ENCODE assay signal across 2 cellular contexts in genomic region chr1:15899266-15899665, GRCh38.
TF ChIP-seq lines count a peak whose summit lies in the region.

No MANE protein-coding gene starts in this region.

TF ChIP-seq in GM23338, 12 proteins besides CTCF, POLR2A, EP300 and RAD21:
- no peak for TF ChIP-seq ETS1 (IDR thresholded peaks at IDR 0.05)
- no peak for TF ChIP-seq EZH2 (IDR thresholded peaks at IDR 0.05; ENCODE audit: low read depth, unreplicated experiment)
- TF ChIP-seq JUNB (IDR thresholded peaks at IDR 0.05; ENCODE audit: unreplicated experiment), result no peak
- no peak for TF ChIP-seq STAT1 (IDR thresholded peaks at IDR 0.05; ENCODE audit: unreplicated experiment)
- TF ChIP-seq EZH2phosphoT487 (IDR thresholded peaks at IDR 0.05; ENCODE audit: unreplicated experiment), result no peak
- TF ChIP-seq NANOG (IDR thresholded peaks at IDR 0.05; ENCODE audit: borderline replicate concordance), result no peak
- no peak for TF ChIP-seq POLR2AphosphoS5 (IDR thresholded peaks at IDR 0.05; ENCODE audit: low read depth)
- TF ChIP-seq REST (IDR thresholded peaks at IDR 0.05; ENCODE audit: unreplicated experiment), result no peak
- TF ChIP-seq ZNF331 (CRISPR knock-in tag; IDR thresholded peaks at IDR 0.05; ENCODE audit: low read depth), result no peak
- no peak for TF ChIP-seq ZNF114 (CRISPR knock-in tag; IDR thresholded peaks at IDR 0.05)
- no peak for TF ChIP-seq ZNF462 (CRISPR knock-in tag; IDR thresholded peaks at IDR 0.05)
- TF ChIP-seq CREB1 (CRISPR knock-in tag; IDR thresholded peaks at IDR 0.05; ENCODE audit: low read depth), result no peak

TF ChIP-seq in K562, 482 proteins besides CTCF, POLR2A, EP300 and RAD21:
- TF ChIP-seq KAT7 (CRISPR knock-in tag; IDR thresholded peaks at IDR 0.05; ENCODE audit: borderline replicate concordance), result no peak
- no peak for TF ChIP-seq E2F4 (CRISPR knock-in tag; IDR thresholded peaks at IDR 0.05; ENCODE audit: low read depth)
- TF ChIP-seq ZNF253 (CRISPR knock-in tag; conservative IDR thresholded peaks at IDR 0.05), result no peak
- no peak for TF ChIP-seq ZFP36 (IDR thresholded peaks at IDR 0.05; ENCODE audit: low read depth, low read length, partially characterized antibody)
- TF ChIP-seq CUX1 (CRISPR knock-in tag; IDR thresholded peaks at IDR 0.05), result no peak
- TF ChIP-seq HBP1 (CRISPR knock-in tag; IDR thresholded peaks at IDR 0.05), result no peak
- TF ChIP-seq THRB (CRISPR knock-in tag; conservative IDR thresholded peaks at IDR 0.05), result no peak
- peak; percentile 43; the same call in 1 of the 2 replicates for TF ChIP-seq C11orf30 (IDR thresholded peaks at IDR 0.05; ENCODE audit: low read depth)
- TF ChIP-seq ATF3 (IDR thresholded peaks at IDR 0.05), result no peak
- TF ChIP-seq ATF3 (CRISPR knock-in tag; conservative IDR thresholded peaks at IDR 0.05), result no peak
- TF ChIP-seq ARID2 (IDR thresholded peaks at IDR 0.05), result no peak
- peak; percentile 10; the same call in 1 of the 2 replicates for TF ChIP-seq MAFG (tag; conservative IDR thresholded peaks at IDR 0.05)
- no peak for TF ChIP-seq WHSC1 (IDR thresholded peaks at IDR 0.05; ENCODE audit: low read length)
- no peak for TF ChIP-seq ZBTB26 (CRISPR knock-in tag; IDR thresholded peaks at IDR 0.05)
- no peak for TF ChIP-seq TEAD4 (IDR thresholded peaks at IDR 0.05; ENCODE audit: low read length)
- TF ChIP-seq TEAD4 (CRISPR knock-in tag; IDR thresholded peaks at IDR 0.05; ENCODE audit: borderline replicate concordance), result no peak
- TF ChIP-seq TCF3 (CRISPR knock-in tag; IDR thresholded peaks at IDR 0.05), result no peak
- TF ChIP-seq MXD1 (CRISPR knock-in tag; IDR thresholded peaks at IDR 0.05; ENCODE audit: borderline replicate concordance, poor library complexity, severe bottlenecking), result no peak
- TF ChIP-seq ETV1 (tag; conservative IDR thresholded peaks at IDR 0.05; ENCODE audit: low read depth), result no peak
- TF ChIP-seq ARID3A (IDR thresholded peaks at IDR 0.05; ENCODE audit: borderline replicate concordance, low read depth, low read length), result no peak
- no peak for TF ChIP-seq ATF2 (CRISPR knock-in tag; IDR thresholded peaks at IDR 0.05)
- TF ChIP-seq ZNF316 (IDR thresholded peaks at IDR 0.05), result peak; percentile 47
- TF ChIP-seq ZNF384 (IDR thresholded peaks at IDR 0.05; ENCODE audit: low read depth, low read length), result peak; percentile 22; the same call in 1 of the 2 replicates
- no peak for TF ChIP-seq ZBTB43 (CRISPR knock-in tag; IDR thresholded peaks at IDR 0.05)
- TF ChIP-seq CCNT2 (IDR thresholded peaks at IDR 0.05; ENCODE audit: borderline replicate concordance, extremely low read depth, insufficient read length, low read depth, low read length), result no peak
- no peak for TF ChIP-seq MTA3 (IDR thresholded peaks at IDR 0.05; ENCODE audit: borderline replicate concordance)
- TF ChIP-seq PHF8 (IDR thresholded peaks at IDR 0.05; ENCODE audit: borderline replicate concordance, low read length), result no peak
- TF ChIP-seq PRDM10 (IDR thresholded peaks at IDR 0.05; ENCODE audit: partially characterized antibody), result peak; percentile 19
- no peak for TF ChIP-seq THRA (IDR thresholded peaks at IDR 0.05)
